Comparison of ENCODE assay signal across 1 cellular context in genomic region chr5:181188700-181189362, GRCh38.
TF ChIP-seq lines count a peak whose summit lies in the region.

No MANE protein-coding gene starts in this region.

TF ChIP-seq in K562, 482 proteins besides CTCF, POLR2A, EP300 and RAD21 (continued from another document):
- peak; percentile 72 for TF ChIP-seq RBBP5 (IDR thresholded peaks at IDR 0.05; ENCODE audit: borderline replicate concordance, insufficient read depth, low read length, poor library complexity, severe bottlenecking)
- no peak for TF ChIP-seq RBM25 (IDR thresholded peaks at IDR 0.05; ENCODE audit: low read depth, low read length, severe bottlenecking)
- peak in 1 of 2 experiments; percentile 20 for TF ChIP-seq AFF1 (IDR thresholded peaks at IDR 0.05; ENCODE audit: low read depth in 1 of 2, partially characterized antibody in 2 of 2)
- 0 out of 2 replicates have a peak, but pooled peaks have one; percentile 28 for TF ChIP-seq ZNF511 (CRISPR knock-in tag; IDR thresholded peaks at IDR 0.05)
- TF ChIP-seq PTBP1 (IDR thresholded peaks at IDR 0.05; ENCODE audit: low read depth, low read length) = no peak
- TF ChIP-seq HMGN3 (IDR thresholded peaks at IDR 0.05; ENCODE audit: borderline replicate concordance, extremely low read depth, insufficient read length, low read depth, low read length) = no peak
- TF ChIP-seq MEF2A (IDR thresholded peaks at IDR 0.05; ENCODE audit: control insufficient read depth, low read depth, low read length) = 0 out of 2 replicates have a peak, but pooled peaks have one; percentile 4
- no peak for TF ChIP-seq ZBTB7A (IDR thresholded peaks at IDR 0.05; ENCODE audit: borderline replicate concordance, control insufficient read depth, low read depth, low read length)
- no peak for TF ChIP-seq GTF2B (IDR thresholded peaks at IDR 0.05; ENCODE audit: extremely low read depth, insufficient read length)
- TF ChIP-seq NFATC3 (IDR thresholded peaks at IDR 0.05) = no peak
- TF ChIP-seq UBTF (IDR thresholded peaks at IDR 0.05; ENCODE audit: borderline replicate concordance in 1 of 2, low read depth in 2 of 2, low read length in 2 of 2) = peak in 1 of 2 experiments; percentile 55; a peak in 1 of 4 replicates
- TF ChIP-seq CHD1 (IDR thresholded peaks at IDR 0.05; ENCODE audit: low read length) = no peak
- no peak for TF ChIP-seq KHSRP (IDR thresholded peaks at IDR 0.05)
- peak; percentile 54; the same call in 1 of the 2 replicates for TF ChIP-seq RB1 (IDR thresholded peaks at IDR 0.05; ENCODE audit: low read depth)
- no peak for TF ChIP-seq SOX6 (IDR thresholded peaks at IDR 0.05)
- peak; percentile 82 for TF ChIP-seq BRF1 (IDR thresholded peaks at IDR 0.05; ENCODE audit: borderline replicate concordance, extremely low read depth, insufficient read length)
- no peak for TF ChIP-seq ZNF224 (CRISPR knock-in tag; IDR thresholded peaks at IDR 0.05)
- TF ChIP-seq ILF3 (IDR thresholded peaks at IDR 0.05; ENCODE audit: borderline replicate concordance) = no peak
- TF ChIP-seq ZNF24 (IDR thresholded peaks at IDR 0.05) = no peak
- 0 out of 2 replicates have a peak, but pooled peaks have one; percentile 18 for TF ChIP-seq NFRKB (IDR thresholded peaks at IDR 0.05; ENCODE audit: low read depth)
- TF ChIP-seq HOXB6 (CRISPR knock-in tag; IDR thresholded peaks at IDR 0.05; ENCODE audit: borderline replicate concordance) = no peak
TF ChIP-seq in K562: peak in this region for 58.
